Comparison of ENCODE assay signal across 8 cellular contexts in genomic region chr3:23915537-23916108, GRCh38. TPM values are rescaled to one million over a fixed set of nuclear protein-coding genes. Genes with fewer than 3 reads are reported as not detected.
A peak's percentile ranks its signal among the peaks of the same experiment; 100 is the strongest.
DNase-seq lines count a peak whose midpoint lies in the region; ATAC-seq, FAIRE-seq and TF ChIP-seq lines count a peak whose summit lies in the region.

No MANE protein-coding gene starts in this region.

- no peak overlapping the region for H3K27ac Mint-ChIP-seq in activated CD8-positive, alpha-beta T cell treated with anti-CD3 and anti-CD28 coated beads, Interleukin-2, amount 10 ng/mL, durations not matched to agents 7 days and 5 days
- H3K27ac Mint-ChIP-seq in immature natural killer cell, result peak overlapping the region in 5 of 6 donors; percentile 75 to 98 (median 97)

- no peak for TF ChIP-seq CTCF in BJ (IDR thresholded peaks at IDR 0.05; ENCODE audit: insufficient read depth, low read depth, low read length)
- TF ChIP-seq CTCF in pancreas (IDR thresholded peaks at IDR 0.05), result no peak

- H3K4me3 ChIP-seq in BJ (ENCODE audit: low read depth, low read length) (peak overlapping the region; percentile 100), stomach smooth muscle (ENCODE audit: low read length in 2 of 2) (peak overlapping the region; percentile 95 to 98), pancreas (peak overlapping the region in 2 of 4 donors; percentile 66 to 74)

- peak overlapping the region; percentile 99 for H3K4me3 Mint-ChIP-seq in activated CD8-positive, alpha-beta T cell treated with anti-CD3 and anti-CD28 coated beads, Interleukin-2, amount 10 ng/mL, durations not matched to agents 7 days and 5 days
- peak overlapping the region; percentile 97 to 100 (median 98) for H3K4me3 Mint-ChIP-seq in immature natural killer cell

- DNase-seq in BJ (ENCODE audit: low read depth), result no peak
- DNase-seq in HT1080 (ENCODE audit: low read depth), result peak; percentile 72
- DNase-seq in activated CD8-positive, alpha-beta T cell treated with anti-CD3 and anti-CD28 coated beads, Interleukin-2, amount 10 ng/mL, durations not matched to agents 7 days and 5 days, result no peak
- DNase-seq in immature natural killer cell, result no peak
- DNase-seq in iPS-NIHi11 (ENCODE audit: low spot score), result no peak
- no peak for DNase-seq in pancreas

- intact Hi-C loops in pancreas (cut with DNase I), result no loop called here

- H3K9me3 ChIP-seq in stomach smooth muscle (ENCODE audit: control insufficient read depth in 2 of 2, low read length in 2 of 2) (no peaks in the 10 kb centered on the region), pancreas (no peaks in the 10 kb centered on the region)

- no peak overlapping the region for H3K27ac ChIP-seq in stomach smooth muscle (ENCODE audit: low read length)
- H3K27ac ChIP-seq in pancreas, result no peak overlapping the region

- CTCF ChIA-PET in BJ (lab: Yijun Ruan, JAX), result interaction anchor here (1.0 to 1.4 kb wide), 2 partner anchors 17 to 31 kb away, joined by 3 to 4 read pairs; no protein-coding TSS in a partner anchor
- CTCF ChIA-PET in activated CD8-positive, alpha-beta T cell treated with anti-CD3 and anti-CD28 coated beads, Interleukin-2, amount 10 ng/mL, durations not matched to agents 7 days and 5 days (lab: Charles Lee), result interaction anchor here (1.7 to 2.2 kb wide), 2 partner anchors 23 to 33 kb away, joined by 4 to 7 read pairs; no protein-coding TSS in a partner anchor

- POLR2A ChIA-PET in BJ (lab: Charles Lee), result no interaction called here
- POLR2A ChIA-PET in activated CD8-positive, alpha-beta T cell treated with anti-CD3 and anti-CD28 coated beads, Interleukin-2, amount 10 ng/mL, durations not matched to agents 7 days and 5 days (lab: Charles Lee), result interaction anchor here (1.5 to 5.3 kb wide), 6 partner anchors 9 to 106 kb away, joined by 7 to 136 read pairs (median 20); partner anchors contain the start of gene NR1D2

- no peak for ATAC-seq in activated CD8-positive, alpha-beta T cell treated with anti-CD3 and anti-CD28 coated beads, Interleukin-2, amount 10 ng/mL, durations not matched to agents 7 days and 5 days
- ATAC-seq in HG03521 (IDR thresholded peaks at IDR 0.05; ENCODE audit: unreplicated experiment) (no peak), pancreas (no peak)

- FAIRE-seq in pancreas (lab: Jason Lieb, UNC), result no peak

- WGBS in pancreas, 2 donors, result 46 to 55% methylated on average over 7 of the region's 7 CpGs

- H3K36me3 ChIP-seq in BJ (ENCODE audit: control insufficient read depth, insufficient read depth, low read length), result peaks cover 10% of the 10 kb centered on the region
- H3K36me3 ChIP-seq in stomach smooth muscle (ENCODE audit: control insufficient read depth in 2 of 2, insufficient read depth in 2 of 2, low read length in 2 of 2), result peaks cover 8 to 15% of the 10 kb centered on the region in 2 donors
- H3K36me3 ChIP-seq in pancreas, result peaks cover 0 to 18% (median 5%) of the 10 kb centered on the region in 3 donors

- no peaks in the 10 kb centered on the region for H3K27me3 ChIP-seq in BJ (ENCODE audit: control insufficient read depth, insufficient read depth, low read length)
- H3K27me3 ChIP-seq in stomach smooth muscle (ENCODE audit: control insufficient read depth in 1 of 2, insufficient read depth in 2 of 2, low read length in 2 of 2), result no peaks in the 10 kb centered on the region
- H3K27me3 ChIP-seq in pancreas, result no peaks in the 10 kb centered on the region

- H3K36me3 Mint-ChIP-seq in activated CD8-positive, alpha-beta T cell treated with anti-CD3 and anti-CD28 coated beads, Interleukin-2, amount 10 ng/mL, durations not matched to agents 7 days and 5 days (ENCODE audit: low read depth), result peaks cover 38% of the 10 kb centered on the region
- peaks cover 9 to 26% (median 20%) of the 10 kb centered on the region in 3 donors for H3K36me3 Mint-ChIP-seq in immature natural killer cell

- peaks cover 5% of the 10 kb centered on the region for H3K27me3 Mint-ChIP-seq in activated CD8-positive, alpha-beta T cell treated with anti-CD3 and anti-CD28 coated beads, Interleukin-2, amount 10 ng/mL, durations not matched to agents 7 days and 5 days (ENCODE audit: low read depth)
- peaks cover 15 to 25% (median 20%) of the 10 kb centered on the region in 3 donors for H3K27me3 Mint-ChIP-seq in immature natural killer cell (ENCODE audit: low read depth in 3 of 3)

- H3K9me3 Mint-ChIP-seq in activated CD8-positive, alpha-beta T cell treated with anti-CD3 and anti-CD28 coated beads, Interleukin-2, amount 10 ng/mL, durations not matched to agents 7 days and 5 days (ENCODE audit: insufficient read depth), result no peaks in the 10 kb centered on the region
- H3K9me3 Mint-ChIP-seq in immature natural killer cell, result no peaks in the 10 kb centered on the region

- peaks cover 44% of the 10 kb centered on the region for H3K4me1 Mint-ChIP-seq in activated CD8-positive, alpha-beta T cell treated with anti-CD3 and anti-CD28 coated beads, Interleukin-2, amount 10 ng/mL, durations not matched to agents 7 days and 5 days (ENCODE audit: low read depth)
- peaks cover 49 to 56% of the 10 kb centered on the region in 2 donors for H3K4me1 Mint-ChIP-seq in immature natural killer cell

- H3K4me1 ChIP-seq in stomach smooth muscle (ENCODE audit: control insufficient read depth, insufficient read depth, low read length), result peaks cover 14% of the 10 kb centered on the region
- peaks cover 0 to 27% (median 6%) of the 10 kb centered on the region in 3 donors for H3K4me1 ChIP-seq in pancreas

- H3K9ac ChIP-seq in stomach smooth muscle (ENCODE audit: low read length in 2 of 2), result peak overlapping the region in 1 of 2 donors; percentile 86

RNA-seq across cellular contexts. Expression of gene NKIRAS1, which starts 1.2 kb away (rescaled TPM):
- 5.1 and 11.8 TPM in 2 replicates for polyA plus RNA-seq in BJ (2011; rRNA removed)
- 3.4 and 4.9 TPM in 2 replicates for polyA minus RNA-seq in BJ (2011; rRNA and poly(A)+ RNA removed)
- total RNA-seq in HT1080 (2014; rRNA removed; shearing (Covaris generic)), result 24.1 and 25.0 TPM in 2 replicates
- 19.0 and 20.3 TPM in 2 replicates for polyA plus RNA-seq in HT1080 (2015; cell fraction: cytosol; rRNA removed)
- 19.1 and 19.4 TPM in 2 replicates for polyA plus RNA-seq in HT1080 (2015; cell fraction: nucleus; rRNA removed)
- 1 to 10 TPM; 2.2 to 3.1 TPM for total RNA-seq in activated CD8-positive, alpha-beta T cell treated with anti-CD3 and anti-CD28 coated beads, Interleukin-2, amount 10 ng/mL, durations not matched to agents 7 days and 5 days
- 1 to 10 TPM; 2.1 to 4.7 (median 4.0) TPM for polyA plus RNA-seq in immature natural killer cell
- 1 to 10 TPM; 3.0 to 4.9 (median 3.8) TPM for total RNA-seq in pancreas
- 1 to 10 TPM; 2.7 to 5.9 TPM for polyA plus RNA-seq in pancreas

RNA-seq across cellular contexts. Expression of gene RPL15, which starts 1.3 kb away (rescaled TPM):
- polyA plus RNA-seq in BJ (2011; rRNA removed), result 4,789 and 5,733 TPM in 2 replicates
- 1,245 and 1,979 TPM in 2 replicates for polyA minus RNA-seq in BJ (2011; rRNA and poly(A)+ RNA removed)
- 2,510 and 2,511 TPM in 2 replicates for total RNA-seq in HT1080 (2014; rRNA removed; shearing (Covaris generic))
- polyA plus RNA-seq in HT1080 (2015; cell fraction: cytosol; rRNA removed), result 2,575 and 4,354 TPM in 2 replicates
- polyA plus RNA-seq in HT1080 (2015; cell fraction: nucleus; rRNA removed), result 1,618 and 1,721 TPM in 2 replicates
- total RNA-seq in activated CD8-positive, alpha-beta T cell treated with anti-CD3 and anti-CD28 coated beads, Interleukin-2, amount 10 ng/mL, durations not matched to agents 7 days and 5 days, result 1,000 to 10,000 TPM; 1,496 to 1,569 TPM
- 1,000 to 10,000 TPM; 2,712 to 5,031 (median 2,871) TPM for polyA plus RNA-seq in immature natural killer cell
- total RNA-seq in pancreas, result 1,000 to 10,000 TPM in 4 of 6 donors, 100 to 1,000 TPM in 2; 676 to 1,455 (median 1,267) TPM
- 1,000 to 10,000 TPM; 1,720 to 1,897 TPM for polyA plus RNA-seq in pancreas

RNA-seq across cellular contexts. Expression of gene NR1D2, which starts 29.5 kb away (rescaled TPM):
- polyA plus RNA-seq in BJ (2011; rRNA removed) (18.0 and 37.7 TPM in 2 replicates), immature natural killer cell (10 to 100 TPM; 15.5 to 24.4 (median 16.2) TPM), pancreas (10 to 100 TPM in 1 of 2 donors, 1 to 10 TPM in 1; 4.9 to 12.0 TPM)
- polyA minus RNA-seq in BJ (2011; rRNA and poly(A)+ RNA removed), result 30.7 and 34.5 TPM in 2 replicates
- total RNA-seq in HT1080 (2014; rRNA removed; shearing (Covaris generic)), result 29.6 and 46.4 TPM in 2 replicates
- polyA plus RNA-seq in HT1080 (2015; cell fraction: cytosol; rRNA removed), result 31.0 and 44.0 TPM in 2 replicates
- polyA plus RNA-seq in HT1080 (2015; cell fraction: nucleus; rRNA removed), result 26.8 and 28.7 TPM in 2 replicates
- 1 to 10 TPM; 2.6 to 3.0 TPM for total RNA-seq in activated CD8-positive, alpha-beta T cell treated with anti-CD3 and anti-CD28 coated beads, Interleukin-2, amount 10 ng/mL, durations not matched to agents 7 days and 5 days
- 10 to 100 TPM; 12.9 to 26.2 (median 16.2) TPM for total RNA-seq in pancreas
